16 cellular contexts compared by ENCODE assay signal in genomic region chr11:107931206-107931605, GRCh38. TPM values are rescaled to one million over a fixed set of nuclear protein-coding genes. Genes with fewer than 3 reads are reported as not detected.
DNase-seq lines count a peak whose midpoint lies in the region; ATAC-seq and TF ChIP-seq lines count a peak whose summit lies in the region.
"Had no signal": no experiment of that assay in that cellular context is flagged by ENCODE, and none has a peak within 500 bp of the region (broad histone marks: within the 10 kb centered on the region; RNA-seq: fewer than 3 reads in every experiment).

No MANE protein-coding gene starts in this region.

- no TSS peak for BruUV-seq in Panc1 (replicated peaks; lab: Mats Ljungman, UMichigan)

- H3K27ac Mint-ChIP-seq in activated CD4-positive, alpha-beta T cell treated with anti-CD3 and anti-CD28 coated beads, Interleukin-2, amount 10 ng/mL, durations not matched to agents 24 days and 14 days, result no peak overlapping the region
- H3K27ac Mint-ChIP-seq: CD4-positive, CD25-positive, alpha-beta regulatory T cell; H9 had no signal

- H3K4me3 Mint-ChIP-seq in activated CD4-positive, alpha-beta T cell treated with anti-CD3 and anti-CD28 coated beads, Interleukin-2, amount 10 ng/mL, durations not matched to agents 24 days and 14 days, result no peak overlapping the region
- H3K4me3 Mint-ChIP-seq: CD4-positive, CD25-positive, alpha-beta regulatory T cell; H9 had no signal

- intact Hi-C loops in activated CD4-positive, alpha-beta T cell treated with anti-CD3 and anti-CD28 coated beads, Interleukin-2, amount 10 ng/mL, durations not matched to agents 24 days and 14 days (cut with micrococcal nuclease), result no loop called here
- intact Hi-C loops in Panc1 (cut with micrococcal nuclease; ENCODE audit: unreplicated experiment), result no loop called here

- CTCF ChIA-PET in Panc1 (lab: Charles Lee), result no interaction called here

- H3K4me3 ChIP-seq in Panc1 (ENCODE audit: low read depth in 2 of 2, low read length in 2 of 2), result no peak overlapping the region
- H3K4me3 ChIP-seq: BLaER1 treated with 17β-estradiol and CSF1 and Interleukin-3, amounts not matched to agents 10 nM and 100 nM had no signal

- TF ChIP-seq CTCF in Panc1 (IDR thresholded peaks at IDR 0.05), result no peak

- H3K4me1 ChIP-seq in Panc1 (ENCODE audit: control insufficient read depth, insufficient read depth, low read length), result peaks cover 9% of the 10 kb centered on the region; the same call in 1 of the 2 replicates

- no peak for ATAC-seq in Panc1
- ATAC-seq: HepG2 had no signal

- POLR2A ChIA-PET in Panc1 (lab: Charles Lee), result no interaction called here

- peaks cover 22% of the 10 kb centered on the region for H3K27me3 Mint-ChIP-seq in activated CD4-positive, alpha-beta T cell treated with anti-CD3 and anti-CD28 coated beads, Interleukin-2, amount 10 ng/mL, durations not matched to agents 24 days and 14 days

- H3K9me3 ChIP-seq in Panc1 (ENCODE audit: control insufficient read depth, insufficient read depth, low read depth, low read length), result no peaks in the 10 kb centered on the region

- H3K27me3 ChIP-seq in Panc1 (ENCODE audit: control insufficient read depth, insufficient read depth, low read length), result no peaks in the 10 kb centered on the region

- no peak overlapping the region for H3K27ac ChIP-seq in Panc1 (ENCODE audit: low read length)
- H3K27ac ChIP-seq: BLaER1 treated with 17β-estradiol and CSF1 and Interleukin-3, amounts not matched to agents 10 nM and 100 nM had no signal

- DNase-seq in DMS153 (lab: John Stamatoyannopoulos, UW) (peak; percentile 9), DMS153 treated with DMSO at 0.1 percent for 48 hours (lab: John Stamatoyannopoulos, UW; ENCODE audit: unreplicated experiment) (no peak), Panc1 (ENCODE audit: low read depth, low spot score) (peak; percentile 32), NCI-H2171 treated with DMSO at 0.1 percent for 48 hours (lab: John Stamatoyannopoulos, UW) (no peak), hepatic stellate cell (ENCODE audit: low spot score) (no peak)
- DNase-seq in activated CD4-positive, alpha-beta T cell treated with anti-CD3 and anti-CD28 coated beads, Interleukin-2, amount 10 ng/mL, durations not matched to agents 24 days and 14 days, result peak; percentile 37
- no peak for DNase-seq in activated CD4-positive, alpha-beta T cell treated with anti-CD3 and anti-CD28 coated beads, Interleukin-2, amount 50 U/mL, for 1 hour
- DNase-seq: 8988T; ACHN; CD4-positive, CD25-positive, alpha-beta regulatory T cell; DND-41; GDM1; GOT3; H9 had no signal

- peaks cover 6% of the 10 kb centered on the region for H3K4me1 Mint-ChIP-seq in activated CD4-positive, alpha-beta T cell treated with anti-CD3 and anti-CD28 coated beads, Interleukin-2, amount 10 ng/mL, durations not matched to agents 24 days and 14 days

- no peaks in the 10 kb centered on the region for H3K9me3 Mint-ChIP-seq in activated CD4-positive, alpha-beta T cell treated with anti-CD3 and anti-CD28 coated beads, Interleukin-2, amount 10 ng/mL, durations not matched to agents 24 days and 14 days

- H3K36me3 ChIP-seq in Panc1 (ENCODE audit: control insufficient read depth, insufficient read depth, low read length), result no peaks in the 10 kb centered on the region
- H3K36me3 ChIP-seq: BLaER1 treated with 17β-estradiol and CSF1 and Interleukin-3, amounts not matched to agents 10 nM and 100 nM had no signal

- in situ Hi-C loops in Panc1 (cut with HindIII; ENCODE audit: low pct_unique_long_range_greater_than_20kb, low sequenced_read_pairs), result no loop called here

- H3K36me3 Mint-ChIP-seq in activated CD4-positive, alpha-beta T cell treated with anti-CD3 and anti-CD28 coated beads, Interleukin-2, amount 10 ng/mL, durations not matched to agents 24 days and 14 days (ENCODE audit: low read depth), result no peaks in the 10 kb centered on the region
- H3K36me3 Mint-ChIP-seq: CD4-positive, CD25-positive, alpha-beta regulatory T cell had no signal

RNA-seq across cellular contexts. Expression of gene RAB39A, which starts 3.0 kb away (rescaled TPM):
- total RNA-seq in activated CD4-positive, alpha-beta T cell treated with anti-CD3 and anti-CD28 coated beads, Interleukin-2, amount 10 ng/mL, durations not matched to agents 24 days and 14 days, result not detected in 2 replicates
- 3.3 TPM for total RNA-seq in Panc1 (2021; ENCODE audit: unreplicated experiment)
- 1.9 TPM for polyA plus RNA-seq in Panc1 (2012; ENCODE audit: insufficient read length)
- total RNA-seq: CD4-positive, CD25-positive, alpha-beta regulatory T cell; HepG2 had no signal
- polyA plus RNA-seq: HepG2 had no signal

Comparison
In these comparisons a context has a peak if more than half of its experiments do, and no peak if none do; other contexts are left out.
1. DNase-seq: peak in DMS153 (single experiment), activated CD4-positive, alpha-beta T cell treated with anti-CD3 and anti-CD28 coated beads, Interleukin-2, amount 10 ng/mL, durations not matched to agents 24 days and 14 days (single experiment) and Panc1 (single experiment); none in DMS153 treated with DMSO at 0.1 percent for 48 hours (single experiment), activated CD4-positive, alpha-beta T cell treated with anti-CD3 and anti-CD28 coated beads, Interleukin-2, amount 50 U/mL, for 1 hour (single experiment), NCI-H2171 treated with DMSO at 0.1 percent for 48 hours (single experiment) and hepatic stellate cell (single experiment).